Comparison of ENCODE assay signal across 1 cellular context in the genomic region with DNA sequence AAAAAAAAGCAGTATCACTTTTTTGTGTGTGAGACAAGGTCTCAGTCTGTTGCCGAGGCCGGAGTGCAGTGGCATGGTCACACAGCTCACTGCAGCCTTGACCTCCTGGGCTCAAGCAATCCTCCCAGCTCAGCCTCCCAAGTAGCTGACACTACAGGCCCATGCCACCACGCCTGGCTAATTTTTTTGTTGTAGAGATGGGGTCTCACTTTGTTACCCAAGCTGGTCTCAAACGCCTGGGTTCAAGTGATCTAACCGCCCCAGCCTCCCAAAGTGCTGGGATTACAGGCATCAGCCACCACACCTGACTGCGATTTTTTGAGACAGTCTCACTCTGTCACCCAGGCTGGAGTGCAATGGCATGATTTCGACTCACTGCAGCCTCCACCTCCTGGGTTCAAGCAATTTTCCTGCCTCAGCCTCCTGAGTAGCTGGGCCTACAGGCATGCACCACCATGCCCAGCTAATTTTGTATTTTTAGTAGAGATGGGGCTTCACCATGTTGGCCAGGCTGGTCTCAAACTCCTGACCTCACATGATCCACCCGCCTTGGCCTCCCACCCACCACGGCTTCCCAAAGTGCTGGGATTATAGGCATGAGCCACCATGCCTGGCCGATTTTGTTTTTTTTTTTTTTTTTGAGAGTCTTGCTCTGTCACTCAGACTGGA. TPM values are rescaled to one million over a fixed set of nuclear protein-coding genes. Genes with fewer than 3 reads are reported as not detected.
"Had no signal": no experiment of that assay in that cellular context is flagged by ENCODE, and none has a peak within 500 bp of the region (broad histone marks: within the 10 kb centered on the region; RNA-seq: fewer than 3 reads in every experiment).

No MANE protein-coding gene starts in this region.

RNA-seq across cellular contexts. Expression of gene YPEL1, which starts 15.3 kb away (rescaled TPM):
- total RNA-seq: foreskin keratinocyte had no signal
